Comparison of ENCODE assay signal across 11 cellular contexts in genomic region chr12:64009321-64010068, GRCh38.
A peak's percentile ranks its signal among the peaks of the same experiment; 100 is the strongest.
DNase-seq lines count a peak whose midpoint lies in the region; ATAC-seq and TF ChIP-seq lines count a peak whose summit lies in the region.
"Had no signal": no experiment of that assay in that cellular context is flagged by ENCODE, and none has a peak within 500 bp of the region (broad histone marks: within the 10 kb centered on the region; RNA-seq: fewer than 3 reads in every experiment).

No MANE protein-coding gene starts in this region.

- TF ChIP-seq POLR2A in esophagus squamous epithelium (IDR thresholded peaks at IDR 0.05), result no peak

- no peaks in the 10 kb centered on the region for H3K36me3 Mint-ChIP-seq in activated CD8-positive, alpha-beta memory T cell treated with anti-CD3 and anti-CD28 coated beads, Interleukin-2, amount 10 ng/mL, durations not matched to agents 7 days and 5 days

- ATAC-seq in GM18508 (IDR thresholded peaks at IDR 0.05; ENCODE audit: insufficient read depth, unreplicated experiment) (peak; percentile 55), GM21447 (IDR thresholded peaks at IDR 0.05; ENCODE audit: unreplicated experiment) (peak; percentile 60), HG03039 (IDR thresholded peaks at IDR 0.05; ENCODE audit: unreplicated experiment) (peak; percentile 27), Panc1 (no peak), left lung (no peak)
- ATAC-seq in activated CD8-positive, alpha-beta memory T cell treated with anti-CD3 and anti-CD28 coated beads, Interleukin-2, amount 10 ng/mL, durations not matched to agents 7 days and 5 days, result no peak

- WGBS in esophagus squamous epithelium, 2 donors, result 84 to 89% methylated on average over 4 of the region's 4 CpGs

- no peak for TF ChIP-seq CTCF in Panc1 (IDR thresholded peaks at IDR 0.05)
- no peak for TF ChIP-seq CTCF in left lung (IDR thresholded peaks at IDR 0.05)
- no peak for TF ChIP-seq CTCF in esophagus squamous epithelium (IDR thresholded peaks at IDR 0.05)

- intact Hi-C loops in Panc1 (cut with micrococcal nuclease; ENCODE audit: unreplicated experiment) (no loop called here), left lung (cut with DNase I) (no loop called here), esophagus squamous epithelium (cut with DNase I) (no loop called here)

- H3K27me3 Mint-ChIP-seq in activated CD8-positive, alpha-beta memory T cell treated with anti-CD3 and anti-CD28 coated beads, Interleukin-2, amount 10 ng/mL, durations not matched to agents 7 days and 5 days, result peaks cover 8% of the 10 kb centered on the region

- no peaks in the 10 kb centered on the region for H3K4me1 Mint-ChIP-seq in activated CD8-positive, alpha-beta memory T cell treated with anti-CD3 and anti-CD28 coated beads, Interleukin-2, amount 10 ng/mL, durations not matched to agents 7 days and 5 days

- H3K9me3 Mint-ChIP-seq in activated CD8-positive, alpha-beta memory T cell treated with anti-CD3 and anti-CD28 coated beads, Interleukin-2, amount 10 ng/mL, durations not matched to agents 7 days and 5 days (ENCODE audit: low read depth), result no peaks in the 10 kb centered on the region

- H3K27ac Mint-ChIP-seq in activated CD8-positive, alpha-beta memory T cell treated with anti-CD3 and anti-CD28 coated beads, Interleukin-2, amount 10 ng/mL, durations not matched to agents 7 days and 5 days, result no peak overlapping the region

- peaks cover 11% of the 10 kb centered on the region; the same call in 1 of the 2 replicates for H3K9me3 ChIP-seq in Panc1 (ENCODE audit: control insufficient read depth, insufficient read depth, low read depth, low read length)
- no peaks in the 10 kb centered on the region for H3K9me3 ChIP-seq in left lung
- no peaks in the 10 kb centered on the region for H3K9me3 ChIP-seq in esophagus squamous epithelium
- H3K9me3 ChIP-seq: suprapubic skin had no signal

- H3K27ac ChIP-seq in Panc1 (ENCODE audit: low read length), result peak overlapping the region; percentile 52; the same call in 1 of the 2 replicates
- H3K27ac ChIP-seq in left lung, result peak overlapping the region in 1 of 2 donors; percentile 46
- no peak overlapping the region for H3K27ac ChIP-seq in esophagus squamous epithelium
- H3K27ac ChIP-seq: suprapubic skin had no signal

- no peak overlapping the region for H3K4me3 Mint-ChIP-seq in activated CD8-positive, alpha-beta memory T cell treated with anti-CD3 and anti-CD28 coated beads, Interleukin-2, amount 10 ng/mL, durations not matched to agents 7 days and 5 days

- H3K4me3 ChIP-seq in Panc1 (ENCODE audit: low read depth in 2 of 2, low read length in 2 of 2), result no peak overlapping the region
- H3K4me3 ChIP-seq in left lung, result no peak overlapping the region
- no peak overlapping the region for H3K4me3 ChIP-seq in esophagus squamous epithelium
- H3K4me3 ChIP-seq: suprapubic skin had no signal

- H3K36me3 ChIP-seq in Panc1 (ENCODE audit: control insufficient read depth, insufficient read depth, low read length), result no peaks in the 10 kb centered on the region
- no peaks in the 10 kb centered on the region for H3K36me3 ChIP-seq in left lung
- H3K36me3 ChIP-seq in esophagus squamous epithelium, result no peaks in the 10 kb centered on the region
- H3K36me3 ChIP-seq: suprapubic skin had no signal

- H3K4me1 ChIP-seq in Panc1 (ENCODE audit: control insufficient read depth, insufficient read depth, low read length), result peaks cover 6% of the 10 kb centered on the region; the same call in 1 of the 2 replicates
- H3K4me1 ChIP-seq in left lung, result no peaks in the 10 kb centered on the region
- H3K4me1 ChIP-seq in esophagus squamous epithelium, result no peaks in the 10 kb centered on the region
- H3K4me1 ChIP-seq: suprapubic skin had no signal

- in situ Hi-C loops in Panc1 (cut with HindIII; ENCODE audit: low pct_unique_long_range_greater_than_20kb, low sequenced_read_pairs), result no loop called here

- no peak for DNase-seq in Panc1 (ENCODE audit: low read depth, low spot score)
- DNase-seq in left lung, result no peak
- no peak for DNase-seq in esophagus squamous epithelium (lab: John Stamatoyannopoulos, UW)
- no peak for DNase-seq in activated CD8-positive, alpha-beta memory T cell treated with anti-CD3 and anti-CD28 coated beads, Interleukin-2, amount 10 ng/mL, durations not matched to agents 7 days and 5 days
- DNase-seq in NCI-H524 (lab: John Stamatoyannopoulos, UW), result no peak
- DNase-seq: activated T-cell treated with anti-CD3 and anti-CD28 coated beads for 4 hours, GDM1 had no signal

- CTCF ChIA-PET in Panc1 (lab: Charles Lee), result no interaction called here
- CTCF ChIA-PET in activated CD8-positive, alpha-beta memory T cell treated with anti-CD3 and anti-CD28 coated beads, Interleukin-2, amount 10 ng/mL, durations not matched to agents 7 days and 5 days (lab: Charles Lee), result no interaction called here

- no peaks in the 10 kb centered on the region for H3K27me3 ChIP-seq in Panc1 (ENCODE audit: control insufficient read depth, insufficient read depth, low read length)
- H3K27me3 ChIP-seq in left lung, result no peaks in the 10 kb centered on the region
- no peaks in the 10 kb centered on the region for H3K27me3 ChIP-seq in esophagus squamous epithelium
- H3K27me3 ChIP-seq: suprapubic skin had no signal

- POLR2A ChIA-PET in Panc1 (lab: Charles Lee), result no interaction called here

- BruUV-seq in Panc1 (replicated peaks; lab: Mats Ljungman, UMichigan), result no TSS peak

Comparison
In these comparisons a context has a peak if more than half of its experiments do, and no peak if none do; other contexts are left out.
1. ATAC-seq: peak in GM18508 (single experiment), GM21447 (single experiment) and HG03039 (single experiment); none in Panc1 (single experiment), left lung (single experiment) and activated CD8-positive, alpha-beta memory T cell treated with anti-CD3 and anti-CD28 coated beads, Interleukin-2, amount 10 ng/mL, durations not matched to agents 7 days and 5 days (single experiment).